In genomic region chr5:150758534-150759333, GRCh38 we compare ENCODE assay signal across 8 cellular contexts.
DNase-seq lines count a peak whose midpoint lies in the region; ATAC-seq, FAIRE-seq and TF ChIP-seq lines count a peak whose summit lies in the region.

Gene DCTN4, minus strand, starts transcription at chr5:150759017. Its CDS starts 24 bp downstream, at chr5:150758993.

- FAIRE-seq in islet of Langerhans (lab: Jason Lieb, UNC), result peak; percentile 99

- ATAC-seq in HG03378 (IDR thresholded peaks at IDR 0.05; ENCODE audit: unreplicated experiment), result peak; percentile 94
- ATAC-seq in activated CD4-positive, CD25-positive, alpha-beta regulatory T cell treated with anti-CD3 and anti-CD28 coated beads, Interleukin-2, amount 50 U/mL, for 24 hours, result peak; percentile 96 to 97

- peak; percentile 85 for TF ChIP-seq POLR2A in GM19099 (IDR thresholded peaks at IDR 0.05; ENCODE audit: extremely low read depth, insufficient read length, low read depth)

- peak; percentile 97 to 98 for DNase-seq in AML-193 (lab: John Stamatoyannopoulos, UW)
- peak; percentile 99 for DNase-seq in NCI-H446 treated with DMSO at 0.1 percent for 48 hours (lab: John Stamatoyannopoulos, UW)
- peak; percentile 94 to 98 for DNase-seq in cerebellar nuclear complex (lab: John Stamatoyannopoulos, UW)
- DNase-seq in stimulated activated CD4-positive, alpha-beta T cell treated with anti-CD3 and anti-CD28 coated beads, Interleukin-12 subunit alpha, Interleukin-12 subunit beta, amount 100 ng/mL, for 4 hours, result peak; percentile 90

Comparison
In these comparisons a context has a peak if more than half of its experiments do, and no peak if none do; other contexts are left out.
1. Peak in every context shown above with its lines: DNase-seq and ATAC-seq.